In genomic region chr5:23035555-23036090, GRCh38 we compare ENCODE assay signal across 27 cellular contexts.
"Had no signal": no experiment of that assay in that cellular context is flagged by ENCODE, and none has a peak within 500 bp of the region (broad histone marks: within the 10 kb centered on the region; RNA-seq: fewer than 3 reads in every experiment).

No MANE protein-coding gene starts in this region.

- H3K27ac Mint-ChIP-seq: immature natural killer cell; mesothelial cell of epicardium; naive thymus-derived CD4-positive, alpha-beta T cell; natural killer cell treated with Interleukin-12 subunit alpha and Interleukin-12 subunit beta and Interleukin-15 and Interleukin-18, amount 100 ng/mL, for 72 hours; stimulated activated naive CD8-positive, alpha-beta T cell treated with anti-CD3 and anti-CD28 coated beads, Interleukin-15, Interleukin-2, amounts not matched to agents 100 ng/mL and 50 ng/mL, for 24 hours; type B pancreatic cell had no signal

- H3K4me3 Mint-ChIP-seq: immature natural killer cell; mesothelial cell of epicardium; naive thymus-derived CD4-positive, alpha-beta T cell; natural killer cell treated with Interleukin-12 subunit alpha and Interleukin-12 subunit beta and Interleukin-15 and Interleukin-18, amount 100 ng/mL, for 72 hours; stimulated activated naive CD8-positive, alpha-beta T cell treated with anti-CD3 and anti-CD28 coated beads, Interleukin-15, Interleukin-2, amounts not matched to agents 100 ng/mL and 50 ng/mL, for 24 hours; type B pancreatic cell had no signal

- H3K36me3 Mint-ChIP-seq: mesothelial cell of epicardium, type B pancreatic cell had no signal

- H3K27ac ChIP-seq: left lung, lower lobe of right lung, pancreas, prostate gland, skin epidermis, tibial nerve, uterus had no signal

- H3K4me1 Mint-ChIP-seq: immature natural killer cell; mesothelial cell of epicardium; naive thymus-derived CD4-positive, alpha-beta T cell had no signal

- H3K27me3 Mint-ChIP-seq: naive thymus-derived CD4-positive, alpha-beta T cell; natural killer cell treated with Interleukin-12 subunit alpha and Interleukin-12 subunit beta and Interleukin-15 and Interleukin-18, amount 100 ng/mL, for 72 hours; stimulated activated naive CD8-positive, alpha-beta T cell treated with anti-CD3 and anti-CD28 coated beads, Interleukin-15, Interleukin-2, amounts not matched to agents 100 ng/mL and 50 ng/mL, for 24 hours; type B pancreatic cell had no signal

- ATAC-seq: left colon; left lung; lower lobe of right lung; naive thymus-derived CD4-positive, alpha-beta T cell; natural killer cell treated with Interleukin-12 subunit alpha and Interleukin-12 subunit beta and Interleukin-15 and Interleukin-18, amount 100 ng/mL, for 72 hours; pancreas; right cardiac atrium; sciatic nerve had no signal

- H3K4me3 ChIP-seq: left lung, lower lobe of right lung, pancreas, prostate gland, skin epidermis, tibial nerve, uterus had no signal

- H3K9me3 Mint-ChIP-seq: type B pancreatic cell had no signal

- H3K27me3 ChIP-seq: left lung, pancreas, tibial nerve, uterus had no signal

- DNase-seq: hypothalamus; immature natural killer cell; kidney; left colon; left lung; lower lobe of right lung; mammary epithelial cell; naive thymus-derived CD4-positive, alpha-beta T cell; pancreas; posterior cingulate gyrus; retina; right cardiac atrium; stimulated activated CD4-positive, alpha-beta T cell treated with anti-CD3 and anti-CD28 coated beads, Interleukin-12 subunit alpha, Interleukin-12 subunit beta, amount 100 ng/mL, for 4 hours; stimulated activated CD4-positive, alpha-beta T cell treated with anti-CD3 and anti-CD28 coated beads, Interleukin-15, amount 100 ng/mL, for 24 hours; stimulated activated CD4-positive, alpha-beta T cell treated with anti-CD3 and anti-CD28 coated beads, Interleukin-2, amount 100 ng/mL, for 24 hours; stimulated activated CD4-positive, alpha-beta T cell treated with anti-CD3 and anti-CD28 coated beads, Interleukin-4, amount 100 ng/mL, for 1 hour; stimulated activated naive CD4-positive, alpha-beta T cell; substantia nigra; uterus had no signal

- H3K4me1 ChIP-seq: left lung, lower lobe of right lung, pancreas, prostate gland, tibial nerve, uterus had no signal

- H3K9me3 ChIP-seq: left lung, lower lobe of right lung, pancreas, prostate gland, uterus had no signal

- H3K36me3 ChIP-seq: left lung, lower lobe of right lung, pancreas, prostate gland, tibial nerve, uterus had no signal
